ENCODE assay signal across 23 cellular contexts in genomic region chr4:157005831-157006230, GRCh38. TPM values are rescaled to one million over a fixed set of nuclear protein-coding genes. Genes with fewer than 3 reads are reported as not detected.
"Had no signal": no experiment of that assay in that cellular context is flagged by ENCODE, and none has a peak within 500 bp of the region (broad histone marks: within the 10 kb centered on the region; RNA-seq: fewer than 3 reads in every experiment).

No MANE protein-coding gene starts in this region.

- H3K4me1 Mint-ChIP-seq: naive thymus-derived CD8-positive, alpha-beta T cell; nephron progenitor cell; stimulated activated naive CD8-positive, alpha-beta T cell treated with anti-CD3 and anti-CD28 coated beads, Interleukin-15, amount 100 ng/mL, for 72 hours had no signal

- H3K27ac Mint-ChIP-seq: naive thymus-derived CD8-positive, alpha-beta T cell; nephron progenitor cell; stimulated activated naive CD8-positive, alpha-beta T cell treated with anti-CD3 and anti-CD28 coated beads, Interleukin-15, amount 100 ng/mL, for 72 hours had no signal

- H3K36me3 Mint-ChIP-seq: naive thymus-derived CD8-positive, alpha-beta T cell had no signal

- H3K4me3 ChIP-seq: esophagus muscularis mucosa, heart right ventricle, lower lobe of right lung, skin epidermis, thyroid gland had no signal

- H3K9me3 Mint-ChIP-seq: nephron progenitor cell had no signal

- H3K27ac ChIP-seq: foreskin keratinocyte, thyroid gland had no signal

- H3K4me3 Mint-ChIP-seq: naive thymus-derived CD8-positive, alpha-beta T cell; nephron progenitor cell; stimulated activated naive CD8-positive, alpha-beta T cell treated with anti-CD3 and anti-CD28 coated beads, Interleukin-15, amount 100 ng/mL, for 72 hours had no signal

- DNase-seq: cortex of kidney; foreskin keratinocyte; glutamatergic neuron; heart right ventricle; hippocampal formation; islet precursor cell; left ventricle myocardium superior; lower lobe of right lung; naive thymus-derived CD8-positive, alpha-beta T cell; nephron progenitor cell; nucleus accumbens; posterior cingulate gyrus; psoas muscle; right cardiac atrium; stimulated activated CD4-positive, alpha-beta T cell treated with anti-CD3 and anti-CD28 coated beads, Interleukin-15, amount 100 ng/mL, for 24 hours; stimulated activated CD4-positive, alpha-beta T cell treated with anti-CD3 and anti-CD28 coated beads, Interleukin-4, amount 100 ng/mL, for 1 hour; stimulated activated CD8-positive, alpha-beta memory T cell treated with anti-CD3 and anti-CD28 coated beads, Interleukin-4, amount 100 ng/mL, for 48 hours; stimulated activated naive CD4-positive, alpha-beta T cell; stimulated activated naive CD8-positive, alpha-beta T cell treated with anti-CD3 and anti-CD28 coated beads, Interleukin-15, amount 100 ng/mL, for 72 hours; thyroid gland had no signal

- ATAC-seq: foreskin keratinocyte; naive thymus-derived CD8-positive, alpha-beta T cell; stimulated activated naive CD8-positive, alpha-beta T cell treated with anti-CD3 and anti-CD28 coated beads, Interleukin-15, amount 100 ng/mL, for 72 hours had no signal

- FAIRE-seq: endothelial cell of umbilical vein had no signal

- H3K27me3 Mint-ChIP-seq: stimulated activated naive CD8-positive, alpha-beta T cell treated with anti-CD3 and anti-CD28 coated beads, Interleukin-15, amount 100 ng/mL, for 72 hours had no signal

- H3K4me1 ChIP-seq: lower lobe of right lung, thyroid gland had no signal

- H3K9me3 ChIP-seq: esophagus muscularis mucosa, heart right ventricle, lower lobe of right lung, psoas muscle, thyroid gland had no signal

- H3K27me3 ChIP-seq: esophagus muscularis mucosa, foreskin keratinocyte, heart right ventricle, thyroid gland had no signal

- H3K36me3 ChIP-seq: esophagus muscularis mucosa, heart right ventricle, lower lobe of right lung, thyroid gland had no signal

RNA-seq across cellular contexts. Expression of gene PDGFC, which starts 34.2 kb away (rescaled TPM):
- total RNA-seq: naive thymus-derived CD8-positive, alpha-beta T cell had no signal
- polyA plus RNA-seq: naive thymus-derived CD8-positive, alpha-beta T cell had no signal
